ENCODE assay signal across 1 cellular context in the genomic region with DNA sequence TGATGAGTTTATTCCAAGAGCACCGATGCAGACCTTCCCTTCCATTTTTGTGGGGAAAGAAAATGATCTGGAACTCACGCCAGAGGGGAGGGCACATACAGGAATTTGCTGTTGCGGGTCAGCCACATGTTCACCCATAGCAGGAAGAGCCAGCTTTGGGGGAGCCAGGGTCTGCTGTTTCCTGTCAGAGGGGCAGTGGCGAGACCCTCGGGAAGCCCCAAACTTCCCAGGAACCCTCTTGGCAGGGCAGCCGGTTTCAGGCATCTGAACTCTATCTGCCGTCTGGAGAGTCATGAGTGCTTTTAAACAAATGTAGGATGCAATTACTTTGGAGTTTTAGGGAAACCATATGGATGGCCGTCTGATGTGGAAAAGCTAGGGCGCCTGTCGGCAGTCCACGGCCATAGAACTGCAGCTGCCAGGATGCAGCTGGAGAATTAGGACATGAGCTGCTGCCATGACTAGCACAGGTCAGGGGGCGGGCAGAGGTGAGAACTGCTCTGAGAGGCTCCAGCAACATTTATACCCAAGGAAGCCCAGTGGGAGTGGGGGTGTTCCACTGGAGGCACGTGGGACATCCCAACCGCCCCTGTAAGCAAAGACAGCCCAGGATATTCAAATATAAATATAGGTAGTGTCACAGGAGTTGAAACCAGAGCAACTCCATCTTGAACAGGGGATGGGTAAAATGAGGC.
TF ChIP-seq lines count a peak whose summit lies in the region.

No MANE protein-coding gene starts in this region.

TF ChIP-seq in WTC11, 78 proteins besides CTCF, POLR2A, EP300 and RAD21 (continued from another document):
- TF ChIP-seq, protein P1, sequence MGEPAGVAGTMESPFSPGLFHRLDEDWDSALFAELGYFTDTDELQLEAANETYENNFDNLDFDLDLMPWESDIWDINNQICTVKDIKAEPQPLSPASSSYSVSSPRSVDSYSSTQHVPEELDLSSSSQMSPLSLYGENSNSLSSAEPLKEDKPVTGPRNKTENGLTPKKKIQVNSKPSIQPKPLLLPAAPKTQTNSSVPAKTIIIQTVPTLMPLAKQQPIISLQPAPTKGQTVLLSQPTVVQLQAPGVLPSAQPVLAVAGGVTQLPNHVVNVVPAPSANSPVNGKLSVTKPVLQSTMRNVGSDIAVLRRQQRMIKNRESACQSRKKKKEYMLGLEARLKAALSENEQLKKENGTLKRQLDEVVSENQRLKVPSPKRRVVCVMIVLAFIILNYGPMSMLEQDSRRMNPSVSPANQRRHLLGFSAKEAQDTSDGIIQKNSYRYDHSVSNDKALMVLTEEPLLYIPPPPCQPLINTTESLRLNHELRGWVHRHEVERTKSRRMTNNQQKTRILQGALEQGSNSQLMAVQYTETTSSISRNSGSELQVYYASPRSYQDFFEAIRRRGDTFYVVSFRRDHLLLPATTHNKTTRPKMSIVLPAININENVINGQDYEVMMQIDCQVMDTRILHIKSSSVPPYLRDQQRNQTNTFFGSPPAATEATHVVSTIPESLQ (CRISPR knock-in tag; IDR thresholded peaks at IDR 0.05) = no peak
- no peak for TF ChIP-seq EMX1 (CRISPR knock-in tag; IDR thresholded peaks at IDR 0.05)
- no peak for TF ChIP-seq CREM (CRISPR knock-in tag; IDR thresholded peaks at IDR 0.05)
- TF ChIP-seq RORB (CRISPR knock-in tag; IDR thresholded peaks at IDR 0.05) = no peak
- TF ChIP-seq ZNF671 (CRISPR knock-in tag; IDR thresholded peaks at IDR 0.05) = no peak
- TF ChIP-seq, protein P2, sequence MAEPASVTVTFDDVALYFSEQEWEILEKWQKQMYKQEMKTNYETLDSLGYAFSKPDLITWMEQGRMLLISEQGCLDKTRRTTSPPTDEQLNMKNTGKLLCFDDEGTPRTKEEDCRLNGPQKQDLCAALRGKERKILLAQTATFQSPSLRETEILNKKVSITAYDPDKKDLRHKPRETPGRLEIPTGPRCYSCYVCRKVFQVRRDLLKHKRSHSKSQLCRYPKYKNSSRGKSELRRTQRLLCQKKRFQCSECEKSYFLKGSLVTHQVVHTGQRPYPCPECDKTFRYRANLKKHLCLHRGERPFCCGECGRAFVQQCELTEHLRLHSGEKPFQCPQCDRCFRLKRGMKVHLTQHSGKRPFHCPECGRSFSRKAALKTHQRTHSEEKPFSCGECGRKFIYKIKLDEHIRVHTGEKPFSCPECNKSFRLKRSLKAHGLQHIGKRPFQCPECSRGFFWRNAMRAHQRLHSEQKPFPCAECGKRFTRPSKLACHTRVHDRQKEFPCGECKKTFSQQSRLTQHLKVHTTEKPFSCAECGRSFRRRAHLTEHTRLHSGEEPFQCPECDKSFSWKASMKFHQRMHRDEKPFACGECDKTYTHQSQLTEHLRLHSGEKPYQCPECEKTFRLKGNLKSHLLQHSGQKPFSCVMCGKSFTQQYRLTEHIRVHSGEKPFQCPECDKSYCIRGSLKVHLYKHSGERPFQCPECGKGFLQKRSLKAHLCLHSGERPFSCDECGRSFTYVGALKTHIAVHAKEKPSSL (CRISPR knock-in tag; conservative IDR thresholded peaks at IDR 0.05) = no peak
- no peak for TF ChIP-seq ZNF416 (CRISPR knock-in tag; IDR thresholded peaks at IDR 0.05)
